In the genomic region with DNA sequence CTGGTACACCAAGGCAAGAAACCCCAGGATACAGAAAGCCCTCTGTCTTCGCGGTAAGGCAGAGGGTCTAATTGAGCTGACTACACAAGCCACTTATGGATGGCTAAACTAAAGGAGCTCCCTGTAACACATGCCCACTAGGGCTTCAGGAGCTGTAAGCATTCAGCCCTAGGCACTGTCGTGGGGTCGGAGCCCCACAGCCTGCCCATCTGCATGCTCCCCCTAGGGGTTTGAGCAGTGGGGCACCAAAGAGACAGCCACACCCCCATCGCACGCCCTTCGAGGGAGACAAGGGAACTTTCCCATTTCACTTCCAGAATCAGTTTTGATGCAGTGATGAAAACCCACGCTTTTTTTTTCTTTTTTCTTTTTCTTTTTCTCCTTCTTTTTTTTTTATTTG, we compare ENCODE assay signal across 1 cellular context.
TF ChIP-seq lines count a peak whose summit lies in the region.

No MANE protein-coding gene starts in this region.

TF ChIP-seq in K562, 482 proteins besides CTCF, POLR2A, EP300 and RAD21:
- no peak for TF ChIP-seq POLR3G (IDR thresholded peaks at IDR 0.05; ENCODE audit: extremely low read depth, insufficient read length, insufficient replicate concordance)
- no peak for TF ChIP-seq PHB2 (IDR thresholded peaks at IDR 0.05; ENCODE audit: low read depth)
- TF ChIP-seq, protein P1, sequence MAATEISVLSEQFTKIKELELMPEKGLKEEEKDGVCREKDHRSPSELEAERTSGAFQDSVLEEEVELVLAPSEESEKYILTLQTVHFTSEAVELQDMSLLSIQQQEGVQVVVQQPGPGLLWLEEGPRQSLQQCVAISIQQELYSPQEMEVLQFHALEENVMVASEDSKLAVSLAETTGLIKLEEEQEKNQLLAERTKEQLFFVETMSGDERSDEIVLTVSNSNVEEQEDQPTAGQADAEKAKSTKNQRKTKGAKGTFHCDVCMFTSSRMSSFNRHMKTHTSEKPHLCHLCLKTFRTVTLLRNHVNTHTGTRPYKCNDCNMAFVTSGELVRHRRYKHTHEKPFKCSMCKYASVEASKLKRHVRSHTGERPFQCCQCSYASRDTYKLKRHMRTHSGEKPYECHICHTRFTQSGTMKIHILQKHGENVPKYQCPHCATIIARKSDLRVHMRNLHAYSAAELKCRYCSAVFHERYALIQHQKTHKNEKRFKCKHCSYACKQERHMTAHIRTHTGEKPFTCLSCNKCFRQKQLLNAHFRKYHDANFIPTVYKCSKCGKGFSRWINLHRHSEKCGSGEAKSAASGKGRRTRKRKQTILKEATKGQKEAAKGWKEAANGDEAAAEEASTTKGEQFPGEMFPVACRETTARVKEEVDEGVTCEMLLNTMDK (IDR thresholded peaks at IDR 0.05; ENCODE audit: borderline replicate concordance, insufficient read depth, low read depth, low read length, poor library complexity, severe bottlenecking) = peak; percentile 22
- no peak for TF ChIP-seq EWSR1 (IDR thresholded peaks at IDR 0.05; ENCODE audit: borderline replicate concordance, low read depth, partially characterized antibody)
- TF ChIP-seq FOXM1 (IDR thresholded peaks at IDR 0.05; ENCODE audit: low read depth) = no peak
- no peak for TF ChIP-seq FOXM1 (CRISPR knock-in tag; IDR thresholded peaks at IDR 0.05; ENCODE audit: low read depth)
